1 cellular context compared by ENCODE assay signal in the genomic region with DNA sequence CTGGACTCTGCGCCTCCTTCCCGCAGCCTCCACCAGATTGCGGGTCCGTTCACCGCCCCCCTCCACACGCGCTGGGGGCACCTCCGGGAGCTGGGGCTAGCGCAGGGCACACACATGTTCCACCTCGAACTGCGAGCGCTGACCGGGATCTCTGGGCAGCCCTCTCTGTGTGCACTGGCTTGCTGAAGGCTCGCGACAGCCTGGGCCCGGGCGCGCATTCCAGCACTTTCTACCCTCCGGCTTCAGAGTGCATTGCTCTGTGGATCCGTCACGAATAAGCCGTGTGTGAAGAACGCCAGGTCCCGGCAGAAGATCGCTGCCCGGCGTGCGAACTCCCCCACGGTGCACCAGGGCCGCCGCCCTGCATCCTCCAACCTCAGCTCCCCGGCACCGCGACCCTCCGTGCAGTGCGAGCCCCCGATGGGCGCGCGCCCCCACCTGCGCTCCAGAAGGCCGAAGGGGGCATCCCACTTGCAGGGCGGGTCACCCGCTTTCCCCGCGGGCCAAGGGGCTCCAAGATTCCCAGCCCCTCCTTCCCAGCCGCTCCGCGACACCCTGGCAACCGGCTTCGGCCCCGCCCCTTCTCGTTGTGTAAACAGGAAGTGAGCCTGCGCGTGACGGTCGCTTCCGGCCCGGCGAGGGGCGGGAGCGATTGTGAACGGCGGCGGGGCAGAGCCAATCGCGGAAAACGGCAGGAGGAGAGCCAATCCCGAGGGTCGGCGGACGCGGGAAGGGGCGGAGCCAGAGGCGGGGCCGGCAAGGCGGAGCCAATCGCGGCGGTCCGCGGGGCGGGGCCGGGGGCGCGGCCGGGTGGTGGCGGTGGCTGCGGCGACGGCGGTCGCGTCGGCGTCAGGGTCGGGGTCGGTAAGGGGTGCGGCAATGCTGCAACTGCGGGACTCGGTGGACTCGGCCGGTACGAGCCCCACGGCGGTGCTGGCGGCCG.
A peak's percentile ranks its signal among the peaks of the same experiment; 100 is the strongest.
TF ChIP-seq lines count a peak whose summit lies in the region.

TSS of gene TPRG1L (plus strand) at position 822 of the 943 bp plus-strand sequence. CDS start at position 880, 58 bp downstream.

TF ChIP-seq in A549, 52 proteins besides CTCF, POLR2A, EP300 and RAD21 (continued from another document):
- TF ChIP-seq, protein P1, sequence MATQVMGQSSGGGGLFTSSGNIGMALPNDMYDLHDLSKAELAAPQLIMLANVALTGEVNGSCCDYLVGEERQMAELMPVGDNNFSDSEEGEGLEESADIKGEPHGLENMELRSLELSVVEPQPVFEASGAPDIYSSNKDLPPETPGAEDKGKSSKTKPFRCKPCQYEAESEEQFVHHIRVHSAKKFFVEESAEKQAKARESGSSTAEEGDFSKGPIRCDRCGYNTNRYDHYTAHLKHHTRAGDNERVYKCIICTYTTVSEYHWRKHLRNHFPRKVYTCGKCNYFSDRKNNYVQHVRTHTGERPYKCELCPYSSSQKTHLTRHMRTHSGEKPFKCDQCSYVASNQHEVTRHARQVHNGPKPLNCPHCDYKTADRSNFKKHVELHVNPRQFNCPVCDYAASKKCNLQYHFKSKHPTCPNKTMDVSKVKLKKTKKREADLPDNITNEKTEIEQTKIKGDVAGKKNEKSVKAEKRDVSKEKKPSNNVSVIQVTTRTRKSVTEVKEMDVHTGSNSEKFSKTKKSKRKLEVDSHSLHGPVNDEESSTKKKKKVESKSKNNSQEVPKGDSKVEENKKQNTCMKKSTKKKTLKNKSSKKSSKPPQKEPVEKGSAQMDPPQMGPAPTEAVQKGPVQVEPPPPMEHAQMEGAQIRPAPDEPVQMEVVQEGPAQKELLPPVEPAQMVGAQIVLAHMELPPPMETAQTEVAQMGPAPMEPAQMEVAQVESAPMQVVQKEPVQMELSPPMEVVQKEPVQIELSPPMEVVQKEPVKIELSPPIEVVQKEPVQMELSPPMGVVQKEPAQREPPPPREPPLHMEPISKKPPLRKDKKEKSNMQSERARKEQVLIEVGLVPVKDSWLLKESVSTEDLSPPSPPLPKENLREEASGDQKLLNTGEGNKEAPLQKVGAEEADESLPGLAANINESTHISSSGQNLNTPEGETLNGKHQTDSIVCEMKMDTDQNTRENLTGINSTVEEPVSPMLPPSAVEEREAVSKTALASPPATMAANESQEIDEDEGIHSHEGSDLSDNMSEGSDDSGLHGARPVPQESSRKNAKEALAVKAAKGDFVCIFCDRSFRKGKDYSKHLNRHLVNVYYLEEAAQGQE (IDR thresholded peaks at IDR 0.05) = no peak
- TF ChIP-seq EHF (CRISPR knock-in tag; IDR thresholded peaks at IDR 0.05) = no peak
- TF ChIP-seq GATA3 (IDR thresholded peaks at IDR 0.05; ENCODE audit: borderline replicate concordance) = no peak
- TF ChIP-seq ZC3H11A (IDR thresholded peaks at IDR 0.05) = no peak
- no peak for TF ChIP-seq SMC3 (IDR thresholded peaks at IDR 0.05)
- TF ChIP-seq MAZ (IDR thresholded peaks at IDR 0.05; ENCODE audit: borderline replicate concordance, low read depth, low read length) = no peak
- TF ChIP-seq E2F6 (IDR thresholded peaks at IDR 0.05; ENCODE audit: borderline replicate concordance, low read depth) = no peak
- TF ChIP-seq HOXB5 (CRISPR knock-in tag; IDR thresholded peaks at IDR 0.05) = no peak
- no peak for TF ChIP-seq RCOR1 (IDR thresholded peaks at IDR 0.05; ENCODE audit: low read depth, low read length)
- TF ChIP-seq FOXS1 (CRISPR knock-in tag; IDR thresholded peaks at IDR 0.05) = no peak
- no peak for TF ChIP-seq KDM1A (IDR thresholded peaks at IDR 0.05; ENCODE audit: low read depth)
- TF ChIP-seq, protein P2, sequence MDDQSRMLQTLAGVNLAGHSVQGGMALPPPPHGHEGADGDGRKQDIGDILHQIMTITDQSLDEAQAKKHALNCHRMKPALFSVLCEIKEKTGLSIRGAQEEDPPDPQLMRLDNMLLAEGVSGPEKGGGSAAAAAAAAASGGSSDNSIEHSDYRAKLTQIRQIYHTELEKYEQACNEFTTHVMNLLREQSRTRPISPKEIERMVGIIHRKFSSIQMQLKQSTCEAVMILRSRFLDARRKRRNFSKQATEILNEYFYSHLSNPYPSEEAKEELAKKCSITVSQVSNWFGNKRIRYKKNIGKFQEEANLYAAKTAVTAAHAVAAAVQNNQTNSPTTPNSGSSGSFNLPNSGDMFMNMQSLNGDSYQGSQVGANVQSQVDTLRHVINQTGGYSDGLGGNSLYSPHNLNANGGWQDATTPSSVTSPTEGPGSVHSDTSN (IDR thresholded peaks at IDR 0.05) = peak; percentile 67; the same call in 1 of the 2 replicates
- TF ChIP-seq HES2 (IDR thresholded peaks at IDR 0.05) = no peak
- TF ChIP-seq NPAS2 (CRISPR knock-in tag; IDR thresholded peaks at IDR 0.05; ENCODE audit: borderline replicate concordance) = no peak
- TF ChIP-seq CBX2 (IDR thresholded peaks at IDR 0.05; ENCODE audit: borderline replicate concordance, low read depth) = no peak
- no peak for TF ChIP-seq RARB (CRISPR knock-in tag; IDR thresholded peaks at IDR 0.05)
- TF ChIP-seq RNF2 (IDR thresholded peaks at IDR 0.05; ENCODE audit: borderline replicate concordance, low read depth) = no peak
- TF ChIP-seq CEBPB (IDR thresholded peaks at IDR 0.05) = no peak
- no peak for TF ChIP-seq BHLHE40 (IDR thresholded peaks at IDR 0.05; ENCODE audit: low read depth, low read length)
- no peak for TF ChIP-seq HOXB13 (CRISPR knock-in tag; IDR thresholded peaks at IDR 0.05; ENCODE audit: low read depth)
- TF ChIP-seq ZFP36 (IDR thresholded peaks at IDR 0.05; ENCODE audit: borderline replicate concordance, partially characterized antibody) = no peak
- TF ChIP-seq JUN (IDR thresholded peaks at IDR 0.05) = peak in 1 of 2 experiments; percentile 54; a peak in 1 of 5 replicates
- TF ChIP-seq BCL3 (IDR thresholded peaks at IDR 0.05) = 0 out of 3 replicates have a peak, but pooled peaks have one; percentile 42
- no peak for TF ChIP-seq RFX5 (IDR thresholded peaks at IDR 0.05)
- TF ChIP-seq, protein P3, sequence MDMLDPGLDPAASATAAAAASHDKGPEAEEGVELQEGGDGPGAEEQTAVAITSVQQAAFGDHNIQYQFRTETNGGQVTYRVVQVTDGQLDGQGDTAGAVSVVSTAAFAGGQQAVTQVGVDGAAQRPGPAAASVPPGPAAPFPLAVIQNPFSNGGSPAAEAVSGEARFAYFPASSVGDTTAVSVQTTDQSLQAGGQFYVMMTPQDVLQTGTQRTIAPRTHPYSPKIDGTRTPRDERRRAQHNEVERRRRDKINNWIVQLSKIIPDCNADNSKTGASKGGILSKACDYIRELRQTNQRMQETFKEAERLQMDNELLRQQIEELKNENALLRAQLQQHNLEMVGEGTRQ (IDR thresholded peaks at IDR 0.05) = peak; percentile 63
- no peak for TF ChIP-seq HDAC2 (IDR thresholded peaks at IDR 0.05)
- no peak for TF ChIP-seq ZNF302 (CRISPR knock-in tag; IDR thresholded peaks at IDR 0.05)
- no peak for TF ChIP-seq NFE2L2 (conservative IDR thresholded peaks at IDR 0.05; ENCODE audit: low read length)
- TF ChIP-seq ESRRA (IDR thresholded peaks at IDR 0.05; ENCODE audit: borderline replicate concordance, low read length) = no peak
- TF ChIP-seq SREBF2 (IDR thresholded peaks at IDR 0.05) = no peak
- no peak for TF ChIP-seq POLR2AphosphoS2 (conservative IDR thresholded peaks at IDR 0.05; ENCODE audit: low read length)
- TF ChIP-seq ATOH8 (CRISPR knock-in tag; IDR thresholded peaks at IDR 0.05; ENCODE audit: low read depth) = no peak
- TF ChIP-seq CBX8 (IDR thresholded peaks at IDR 0.05) = no peak
- TF ChIP-seq MYC (IDR thresholded peaks at IDR 0.05; ENCODE audit: borderline replicate concordance, low read length) = no peak
- no peak for TF ChIP-seq MAFK (IDR thresholded peaks at IDR 0.05; ENCODE audit: partially characterized antibody)
